25 cellular contexts compared by ENCODE assay signal in genomic region chr2:57862727-57863126, GRCh38.
"Had no signal": no experiment of that assay in that cellular context is flagged by ENCODE, and none has a peak within 500 bp of the region (broad histone marks: within the 10 kb centered on the region; RNA-seq: fewer than 3 reads in every experiment).

No MANE protein-coding gene starts in this region.

- DNase-seq: activated CD4-positive, alpha-beta T cell treated with anti-CD3 and anti-CD28 coated beads for 1 hour; activated CD4-positive, alpha-beta T cell treated with anti-CD3 and anti-CD28 coated beads, Interleukin-2, amount 10 ng/mL, durations not matched to agents 24 days and 14 days; activated CD4-positive, alpha-beta T cell treated with anti-CD3 and anti-CD28 coated beads, Interleukin-2, amount 50 U/mL, for 48 hours; activated CD8-positive, alpha-beta memory T cell treated with anti-CD3 and anti-CD28 coated beads for 24 hours; activated gamma-delta T cell; activated naive CD4-positive, alpha-beta T cell treated with anti-CD3 and anti-CD28 coated beads for 36 hours; activated T-cell treated with anti-CD3 and anti-CD28 coated beads, Interleukin-2, amount 50 U/mL, for 48 hours; amygdala; MG63; MV-4-11; NCI-H1092 treated with DMSO at 0.1 percent for 48 hours; NCI-H1417 treated with DMSO at 0.1 percent for 48 hours; NCI-H1694 treated with DMSO at 0.1 percent for 48 hours; NCI-H2029 treated with DMSO at 0.1 percent for 48 hours; NCI-H510A treated with DMSO at 0.1 percent for 48 hours; NCI-H774; NK-92 treated with Interleukin-12 subunit alpha and Interleukin-12 subunit beta, amount 100 ng/mL, for 24 hours; OCI-M1; SHP77 treated with DMSO at 0.1 percent for 48 hours had no signal

- H3K9me3 ChIP-seq: MG63 had no signal

- H3K27me3 Mint-ChIP-seq: activated CD4-positive, alpha-beta T cell treated with anti-CD3 and anti-CD28 coated beads, Interleukin-2, amount 10 ng/mL, durations not matched to agents 24 days and 14 days; activated T-helper 17 cell treated with anti-CD3 and anti-CD28 coated beads, Interleukin-2, amount 50 U/mL, for 72 hours; brain; central memory CD8-positive, alpha-beta T cell had no signal

- H3K4me3 ChIP-seq: MG63 had no signal

- H3K27me3 ChIP-seq: MG63 had no signal

- H3K9me3 Mint-ChIP-seq: activated CD4-positive, alpha-beta T cell treated with anti-CD3 and anti-CD28 coated beads, Interleukin-2, amount 10 ng/mL, durations not matched to agents 24 days and 14 days; activated naive CD4-positive, alpha-beta T cell treated with anti-CD3 and anti-CD28 coated beads for 36 hours; activated T-helper 17 cell treated with anti-CD3 and anti-CD28 coated beads, Interleukin-2, amount 50 U/mL, for 72 hours; central memory CD8-positive, alpha-beta T cell; T-helper 1 cell treated with Interleukin-12 subunit alpha and Interleukin-12 subunit beta and Interleukin-4 antibody, amounts not matched to agents 30 μg/mL and 1 μg/mL, for 36 hours; WTC11 had no signal

- H3K27ac Mint-ChIP-seq: activated CD4-positive, alpha-beta T cell treated with anti-CD3 and anti-CD28 coated beads, Interleukin-2, amount 10 ng/mL, durations not matched to agents 24 days and 14 days; activated naive CD4-positive, alpha-beta T cell treated with anti-CD3 and anti-CD28 coated beads for 36 hours; activated naive CD8-positive, alpha-beta T cell; activated T-helper 17 cell treated with anti-CD3 and anti-CD28 coated beads, Interleukin-2, amount 50 U/mL, for 72 hours; brain; T-helper 1 cell treated with Interleukin-12 subunit alpha and Interleukin-12 subunit beta and Interleukin-4 antibody, amounts not matched to agents 30 μg/mL and 1 μg/mL, for 36 hours; WTC11 had no signal

- H3K36me3 Mint-ChIP-seq: brain, WTC11 had no signal

- H3K4me1 Mint-ChIP-seq: activated CD4-positive, alpha-beta T cell treated with anti-CD3 and anti-CD28 coated beads, Interleukin-2, amount 10 ng/mL, durations not matched to agents 24 days and 14 days; activated T-helper 17 cell treated with anti-CD3 and anti-CD28 coated beads, Interleukin-2, amount 50 U/mL, for 72 hours; brain; central memory CD8-positive, alpha-beta T cell; WTC11 had no signal

- H3K4me3 Mint-ChIP-seq: activated CD4-positive, alpha-beta T cell treated with anti-CD3 and anti-CD28 coated beads, Interleukin-2, amount 10 ng/mL, durations not matched to agents 24 days and 14 days; activated naive CD4-positive, alpha-beta T cell treated with anti-CD3 and anti-CD28 coated beads for 36 hours; activated naive CD8-positive, alpha-beta T cell; activated T-helper 17 cell treated with anti-CD3 and anti-CD28 coated beads, Interleukin-2, amount 50 U/mL, for 72 hours; brain; central memory CD8-positive, alpha-beta T cell; T-helper 1 cell treated with Interleukin-12 subunit alpha and Interleukin-12 subunit beta and Interleukin-4 antibody, amounts not matched to agents 30 μg/mL and 1 μg/mL, for 36 hours; WTC11 had no signal

- H3K36me3 ChIP-seq: MG63 had no signal

- ATAC-seq: activated T-helper 17 cell treated with anti-CD3 and anti-CD28 coated beads, Interleukin-2, amount 50 U/mL, for 72 hours; WTC11 had no signal
